In genomic region chr5:53479045-53479655, GRCh38 we compare ENCODE assay signal across 8 cellular contexts. TPM values are rescaled to one million over a fixed set of nuclear protein-coding genes. Genes with fewer than 3 reads are reported as not detected.
DNase-seq lines count a peak whose midpoint lies in the region; ATAC-seq and TF ChIP-seq lines count a peak whose summit lies in the region.

No MANE protein-coding gene starts in this region.

- DNase-seq in Caco-2 (no peak), MG63 (no peak), neural crest cell (ENCODE audit: low read depth, low spot score) (no peak), NCI-H2196 treated with DMSO at 0.1 percent for 48 hours (lab: John Stamatoyannopoulos, UW; ENCODE audit: unreplicated experiment) (no peak), NCI-H1417 (lab: John Stamatoyannopoulos, UW) (no peak)
- no peak for DNase-seq in activated CD4-positive, CD25-positive, alpha-beta regulatory T cell (lab: John Stamatoyannopoulos, UW)

- no peak for ATAC-seq in GM21737 (IDR thresholded peaks at IDR 0.05; ENCODE audit: unreplicated experiment)

- no peak for TF ChIP-seq CTCF in Caco-2 (IDR thresholded peaks at IDR 0.05; ENCODE audit: insufficient read depth in 1 of 2, low read depth in 1 of 2, low read length in 1 of 2, severe bottlenecking in 1 of 2, unreplicated experiment in 1 of 2)
- no peak for TF ChIP-seq CTCF in neural crest cell (conservative IDR thresholded peaks at IDR 0.05)

- H3K27ac ChIP-seq in ectodermal cell (ENCODE audit: insufficient read depth, low read depth, low read length, poor library complexity, severe bottlenecking): peak overlapping the region; percentile 85

- H3K27me3 ChIP-seq in Caco-2 (replicated peaks; ENCODE audit: control insufficient read depth, insufficient read depth, low read length) (peaks cover 5% of the 10 kb centered on the region), MG63 (no peaks in the 10 kb centered on the region), ectodermal cell (ENCODE audit: control insufficient read depth, insufficient read depth, low read length, poor library complexity, severe bottlenecking) (no peaks in the 10 kb centered on the region)

- WGBS in ectodermal cell, 2 experiments: 0 to 1% methylated on average over 17 of the region's 17 CpGs

- POLR2A ChIA-PET in Caco-2 (lab: Charles Lee): no interaction called here

- no TSS peak for BruUV-seq in Caco-2 (replicated peaks; lab: Mats Ljungman, UMichigan)

- H3K4me1 Mint-ChIP-seq in Caco-2 (ENCODE audit: low read depth, unreplicated experiment) (peaks cover 18% of the 10 kb centered on the region), neural crest cell (peaks cover 42% of the 10 kb centered on the region)

- no peaks in the 10 kb centered on the region for H3K36me3 Mint-ChIP-seq in Caco-2 (ENCODE audit: insufficient read depth, unreplicated experiment)
- H3K36me3 Mint-ChIP-seq in neural crest cell (ENCODE audit: low read depth): no peaks in the 10 kb centered on the region

- CTCF ChIA-PET in Caco-2 (lab: Charles Lee): no interaction called here

- no peaks in the 10 kb centered on the region for H3K36me3 ChIP-seq in Caco-2 (ENCODE audit: control insufficient read depth, insufficient read depth, low read length)
- peaks cover 18% of the 10 kb centered on the region for H3K36me3 ChIP-seq in MG63
- peaks cover 2% of the 10 kb centered on the region for H3K36me3 ChIP-seq in ectodermal cell (ENCODE audit: control insufficient read depth, insufficient read depth, low read length)

- H3K9me3 Mint-ChIP-seq in Caco-2 (ENCODE audit: unreplicated experiment) (no peaks in the 10 kb centered on the region), neural crest cell (no peaks in the 10 kb centered on the region)

- H3K4me3 Mint-ChIP-seq in Caco-2 (ENCODE audit: unreplicated experiment) (peak overlapping the region; percentile 75), neural crest cell (peak overlapping the region; percentile 87)

- H3K4me1 ChIP-seq in Caco-2 (peaks cover 10% of the 10 kb centered on the region), ectodermal cell (ENCODE audit: control insufficient read depth, insufficient read depth, low read length) (peaks cover 14% of the 10 kb centered on the region)

- H3K4me3 ChIP-seq in Caco-2 (ENCODE audit: low read depth, low read length) (peak overlapping the region; percentile 44), MG63 (peak overlapping the region; percentile 89), ectodermal cell (ENCODE audit: insufficient read depth, low read depth, low read length) (peak overlapping the region; percentile 89)

- H3K9me3 ChIP-seq in Caco-2 (no peaks in the 10 kb centered on the region), MG63 (no peaks in the 10 kb centered on the region), ectodermal cell (ENCODE audit: control insufficient read depth, low read length) (no peaks in the 10 kb centered on the region)

- H3K27me3 Mint-ChIP-seq in Caco-2 (ENCODE audit: insufficient read depth, unreplicated experiment): peaks cover 16% of the 10 kb centered on the region
- H3K27me3 Mint-ChIP-seq in neural crest cell (ENCODE audit: low read depth): peaks cover 54% of the 10 kb centered on the region

- intact Hi-C loops in Caco-2 (cut with micrococcal nuclease; ENCODE audit: unreplicated experiment): loop anchor here (5.0 kb wide), 3 partner anchors 253 to 738 kb away; no protein-coding TSS in a partner anchor

- H3K27ac Mint-ChIP-seq in Caco-2 (ENCODE audit: unreplicated experiment): no peak overlapping the region
- H3K27ac Mint-ChIP-seq in neural crest cell (ENCODE audit: unreplicated experiment): peak overlapping the region; percentile 19

RNA-seq across cellular contexts. Expression of gene FST, which starts 1.3 kb away (rescaled TPM):
- total RNA-seq in Caco-2 (2022): 0.45 and 0.77 TPM in 2 replicates
- 114 and 131 TPM in 2 replicates for total RNA-seq in MG63 (2014; rRNA removed; shearing (Covaris generic); ENCODE audit: low replicate concordance)
- 128 TPM for polyA plus RNA-seq in ectodermal cell (2013, experiment 1 of 4)
- polyA plus RNA-seq in ectodermal cell (2013, experiment 2 of 4): 120 TPM
- 83.2 TPM for polyA plus RNA-seq in ectodermal cell (2013, experiment 3 of 4)
- 90.5 TPM for polyA plus RNA-seq in ectodermal cell (2013, experiment 4 of 4)
- 4.0 and 7.2 TPM in 2 replicates for total RNA-seq in neural crest cell

Comparison
In these comparisons a context has a peak if more than half of its experiments do, and no peak if none do; other contexts are left out.
1. RNA of gene FST, which starts 1.3 kb away (total RNA-seq): 114 to 131 TPM in MG63; 4.0 to 7.2 TPM in neural crest cell and 0.45 to 0.77 TPM in Caco-2; every median in the first group is over 10 times any median in the second.
2. Peak in every context shown above with its lines, with median percentiles within 50 percentile points of each other: H3K4me3 ChIP-seq.